8 cellular contexts compared by ENCODE assay signal in the genomic region with DNA sequence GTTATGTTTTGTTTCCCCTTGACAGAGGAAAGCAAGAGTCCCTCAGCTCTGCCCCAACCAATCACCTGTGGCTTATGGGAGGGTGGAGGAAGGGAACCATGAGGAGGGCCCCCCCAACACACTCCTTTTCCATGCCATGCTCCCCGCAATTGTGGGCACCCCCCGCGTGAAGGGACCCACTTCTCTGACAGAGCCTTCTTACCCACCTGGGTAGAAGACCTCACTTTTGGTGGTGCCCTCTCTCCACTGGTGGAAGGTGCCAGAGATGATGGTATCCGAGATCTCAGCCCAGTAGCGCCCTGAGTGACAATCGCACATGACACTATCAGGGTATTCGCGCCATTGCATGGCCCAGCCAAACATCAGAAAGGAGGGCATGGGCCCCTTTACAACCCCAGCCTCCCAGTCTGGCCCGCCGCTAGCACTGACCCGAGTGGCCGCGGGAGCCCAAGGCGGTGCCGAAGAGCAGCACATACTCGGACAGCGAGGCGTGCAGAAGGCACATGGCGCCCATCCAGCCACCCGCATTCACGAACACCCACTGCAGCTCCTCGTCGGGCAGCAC. TPM values are rescaled to one million over a fixed set of nuclear protein-coding genes. Genes with fewer than 3 reads are reported as not detected.
DNase-seq lines count a peak whose midpoint lies in the region; ATAC-seq and TF ChIP-seq lines count a peak whose summit lies in the region.

No MANE protein-coding gene starts in this region.

- peaks cover 11% of the 10 kb centered on the region for H3K36me3 Mint-ChIP-seq in effector memory CD8-positive, alpha-beta T cell (ENCODE audit: insufficient read depth)
- H3K36me3 Mint-ChIP-seq in natural killer cell treated with Interleukin-12 subunit alpha and Interleukin-12 subunit beta and Interleukin-15 and Interleukin-18, amount 100 ng/mL, for 72 hours = no peaks in the 10 kb centered on the region

- H3K4me3 Mint-ChIP-seq in effector memory CD8-positive, alpha-beta T cell = peak overlapping the region; percentile 89 to 91
- peak overlapping the region; percentile 90 for H3K4me3 Mint-ChIP-seq in natural killer cell treated with Interleukin-12 subunit alpha and Interleukin-12 subunit beta and Interleukin-15 and Interleukin-18, amount 100 ng/mL, for 72 hours

- H3K4me1 Mint-ChIP-seq in effector memory CD8-positive, alpha-beta T cell (ENCODE audit: low read depth in 2 of 2) = peaks cover 26 to 28% of the 10 kb centered on the region in 2 donors
- H3K4me1 Mint-ChIP-seq in natural killer cell treated with Interleukin-12 subunit alpha and Interleukin-12 subunit beta and Interleukin-15 and Interleukin-18, amount 100 ng/mL, for 72 hours (ENCODE audit: low read depth in 2 of 2) = peaks cover 22 to 35% of the 10 kb centered on the region in 2 donors

- ATAC-seq in effector memory CD8-positive, alpha-beta T cell (replicated peaks) = peak; percentile 16
- no peak for ATAC-seq in natural killer cell treated with Interleukin-12 subunit alpha and Interleukin-12 subunit beta and Interleukin-15 and Interleukin-18, amount 100 ng/mL, for 72 hours
- no peak for ATAC-seq in GM21737 (IDR thresholded peaks at IDR 0.05; ENCODE audit: unreplicated experiment)

- peaks cover 0 to 26% (median 10%) of the 10 kb centered on the region in 4 donors for H3K4me1 ChIP-seq in Peyer's patch

- peak overlapping the region; percentile 92 to 99 for H3K27ac Mint-ChIP-seq in effector memory CD8-positive, alpha-beta T cell
- H3K27ac Mint-ChIP-seq in natural killer cell treated with Interleukin-12 subunit alpha and Interleukin-12 subunit beta and Interleukin-15 and Interleukin-18, amount 100 ng/mL, for 72 hours = peak overlapping the region; percentile 92 to 98

- H3K9me3 ChIP-seq in Peyer's patch = no peaks in the 10 kb centered on the region

- no peak for TF ChIP-seq CTCF in Peyer's patch (IDR thresholded peaks at IDR 0.05)

- DNase-seq in activated naive CD4-positive, alpha-beta T cell treated with Interleukin-2 at 50 U/mL for 16 hours = peak; percentile 49
- DNase-seq in activated naive CD4-positive, alpha-beta T cell (lab: John Stamatoyannopoulos, UW) = no peak
- DNase-seq in Peyer's patch (no peak), SKM-1 (lab: John Stamatoyannopoulos, UW; ENCODE audit: unreplicated experiment) (no peak), foreskin melanocyte (no peak)
- DNase-seq in effector memory CD8-positive, alpha-beta T cell = no peak
- DNase-seq in natural killer cell treated with Interleukin-12 subunit alpha and Interleukin-12 subunit beta and Interleukin-15 and Interleukin-18, amount 100 ng/mL, for 72 hours (ENCODE audit: low spot score) = no peak

- no peaks in the 10 kb centered on the region for H3K27me3 Mint-ChIP-seq in effector memory CD8-positive, alpha-beta T cell
- no peaks in the 10 kb centered on the region for H3K27me3 Mint-ChIP-seq in natural killer cell treated with Interleukin-12 subunit alpha and Interleukin-12 subunit beta and Interleukin-15 and Interleukin-18, amount 100 ng/mL, for 72 hours

- peaks cover 0 to 10% (median 0%) of the 10 kb centered on the region in 3 donors for H3K36me3 ChIP-seq in Peyer's patch

- H3K27ac ChIP-seq in Peyer's patch = peak overlapping the region; percentile 73 to 86 (median 82)

- no peaks in the 10 kb centered on the region for H3K27me3 ChIP-seq in Peyer's patch

- peak overlapping the region; percentile 69 to 79 (median 74) for H3K4me3 ChIP-seq in Peyer's patch

- H3K9me3 Mint-ChIP-seq in effector memory CD8-positive, alpha-beta T cell = no peaks in the 10 kb centered on the region
- no peaks in the 10 kb centered on the region for H3K9me3 Mint-ChIP-seq in natural killer cell treated with Interleukin-12 subunit alpha and Interleukin-12 subunit beta and Interleukin-15 and Interleukin-18, amount 100 ng/mL, for 72 hours

- TF ChIP-seq POLR2A in Peyer's patch (IDR thresholded peaks at IDR 0.05) = no peak

RNA-seq across cellular contexts. Expression of a gene that starts 0.7 kb away (rescaled TPM):
- total RNA-seq in Peyer's patch = 100 to 1,000 TPM in 3 of 4 donors, 10 to 100 TPM in 1; 63.5 to 138 (median 111) TPM
- 100 to 1,000 TPM in 1 of 2 donors, 10 to 100 TPM in 1; 45.6 to 109 TPM for total RNA-seq in natural killer cell treated with Interleukin-12 subunit alpha and Interleukin-12 subunit beta and Interleukin-15 and Interleukin-18, amount 100 ng/mL, for 72 hours

RNA-seq across cellular contexts. Expression of a gene that starts 8.0 kb away (rescaled TPM):
- total RNA-seq in Peyer's patch = under 1 TPM in 1 of 4 donors, not detected in 3; 0.53 TPM
- total RNA-seq in natural killer cell treated with Interleukin-12 subunit alpha and Interleukin-12 subunit beta and Interleukin-15 and Interleukin-18, amount 100 ng/mL, for 72 hours = under 1 TPM in 1 of 2 donors, not detected in 1; 0.31 TPM

RNA-seq across cellular contexts. Expression of a gene that starts 9.6 kb away (rescaled TPM):
- 100 to 1,000 TPM; 111 to 310 (median 185) TPM for total RNA-seq in Peyer's patch
- 10 to 100 TPM; 19.4 to 50.2 TPM for total RNA-seq in natural killer cell treated with Interleukin-12 subunit alpha and Interleukin-12 subunit beta and Interleukin-15 and Interleukin-18, amount 100 ng/mL, for 72 hours

RNA-seq across cellular contexts. Expression of a gene that starts 15.1 kb away (rescaled TPM):
- 10 to 100 TPM; 37.8 to 98.3 (median 58.0) TPM for total RNA-seq in Peyer's patch
- total RNA-seq in natural killer cell treated with Interleukin-12 subunit alpha and Interleukin-12 subunit beta and Interleukin-15 and Interleukin-18, amount 100 ng/mL, for 72 hours = 10 to 100 TPM in 1 of 2 donors, 1 to 10 TPM in 1; 6.8 to 16.8 TPM

RNA-seq across cellular contexts. Expression of a gene that starts 16.6 kb away (rescaled TPM):
- 10 to 100 TPM; 37.4 to 70.1 (median 47.5) TPM for total RNA-seq in Peyer's patch
- 100 to 1,000 TPM in 1 of 2 donors, 10 to 100 TPM in 1; 79.8 to 141 TPM for total RNA-seq in natural killer cell treated with Interleukin-12 subunit alpha and Interleukin-12 subunit beta and Interleukin-15 and Interleukin-18, amount 100 ng/mL, for 72 hours
